In genomic region chr6:160010067-160010466, GRCh38 we compare ENCODE assay signal across 16 cellular contexts. TPM values are rescaled to one million over a fixed set of nuclear protein-coding genes. Genes with fewer than 3 reads are reported as not detected.
DNase-seq lines count a peak whose midpoint lies in the region; ATAC-seq and TF ChIP-seq lines count a peak whose summit lies in the region.
"Had no signal": no experiment of that assay in that cellular context is flagged by ENCODE, and none has a peak within 500 bp of the region (broad histone marks: within the 10 kb centered on the region; RNA-seq: fewer than 3 reads in every experiment).

No MANE protein-coding gene starts in this region.

- no peak for ATAC-seq in DND-41 (ENCODE audit: insufficient read depth, low read depth)
- ATAC-seq in gastroesophageal sphincter: peak; percentile 39
- no peak for ATAC-seq in HG03469 (IDR thresholded peaks at IDR 0.05; ENCODE audit: unreplicated experiment)
- ATAC-seq: activated CD8-positive, alpha-beta T cell treated with anti-CD3 and anti-CD28 coated beads for 36 hours; activated T-helper 17 cell treated with anti-CD3 and anti-CD28 coated beads, Interleukin-2, amount 50 U/mL, for 72 hours; HepG2; left lung had no signal

- no peak for DNase-seq in DND-41
- peak; percentile 42 for DNase-seq in astrocyte of the cerebellum (ENCODE audit: low read depth)
- peak; percentile 81 for DNase-seq in sigmoid colon
- no peak for DNase-seq in esophagus muscularis mucosa (ENCODE audit: extremely low spot score)
- DNase-seq in mammary epithelial cell: no peak
- no peak for DNase-seq in GM20000 (ENCODE audit: low spot score)
- DNase-seq: activated CD8-positive, alpha-beta T cell treated with anti-CD3 and anti-CD28 coated beads for 36 hours; DMS153; hippocampal formation; left lung; nephron progenitor cell had no signal

- H2AFZ ChIP-seq in DND-41 (ENCODE audit: low read depth, low read length): no peak overlapping the region
- no peak overlapping the region for H2AFZ ChIP-seq in mammary epithelial cell (ENCODE audit: low read depth, low read length)

- H3K4me1 ChIP-seq in DND-41 (ENCODE audit: insufficient read depth, low read length): peaks cover 56% of the 10 kb centered on the region
- peaks cover 0 to 52% (median 15%) of the 10 kb centered on the region in 3 donors for H3K4me1 ChIP-seq in gastroesophageal sphincter
- peaks cover 0 to 13% (median 6%) of the 10 kb centered on the region in 4 donors for H3K4me1 ChIP-seq in sigmoid colon
- H3K4me1 ChIP-seq in esophagus muscularis mucosa: peaks cover 26 to 37% (median 29%) of the 10 kb centered on the region in 4 donors
- peaks cover 3% of the 10 kb centered on the region for H3K4me1 ChIP-seq in mammary epithelial cell (ENCODE audit: insufficient read depth, low read length)

- dilution Hi-C loops in mammary epithelial cell (cut with HindIII; ENCODE audit: low sequenced_read_pairs): no loop called here

- H3K9ac ChIP-seq in DND-41 (ENCODE audit: low read depth, low read length) (no peak overlapping the region), mammary epithelial cell (ENCODE audit: insufficient read depth, low read length) (no peak overlapping the region)

- TF ChIP-seq POLR2A in gastroesophageal sphincter (IDR thresholded peaks at IDR 0.05) (no peak), sigmoid colon (IDR thresholded peaks at IDR 0.05) (no peak), esophagus muscularis mucosa (IDR thresholded peaks at IDR 0.05; ENCODE audit: low read depth) (no peak)

- peaks cover 92% of the 10 kb centered on the region for H3K79me2 ChIP-seq in DND-41 (ENCODE audit: insufficient read depth, low read length)
- peaks cover 38% of the 10 kb centered on the region for H3K79me2 ChIP-seq in mammary epithelial cell (ENCODE audit: insufficient read depth, low read length)

- BruUV-seq in mammary epithelial cell (replicated peaks; lab: Mats Ljungman, UMichigan): no TSS peak

- peak overlapping the region; percentile 41; the same call in 1 of the 2 replicates for H3K27ac ChIP-seq in DND-41 (ENCODE audit: low read length)
- H3K27ac ChIP-seq in gastroesophageal sphincter: peak overlapping the region in 1 of 4 donors; percentile 14
- no peak overlapping the region for H3K27ac ChIP-seq in sigmoid colon
- no peak overlapping the region for H3K27ac ChIP-seq in esophagus muscularis mucosa (replicated peaks in 1 of 4)
- H3K27ac ChIP-seq in mammary epithelial cell (ENCODE audit: insufficient read depth, low read depth, low read length): no peak overlapping the region
- H3K27ac ChIP-seq: left lung, SK-N-MC had no signal

- peaks cover 56% of the 10 kb centered on the region for H3K36me3 ChIP-seq in DND-41 (ENCODE audit: insufficient read depth, low read length)
- peaks cover 0 to 34% of the 10 kb centered on the region in 2 donors for H3K36me3 ChIP-seq in gastroesophageal sphincter
- H3K36me3 ChIP-seq in sigmoid colon: peaks cover 0 to 31% (median 3%) of the 10 kb centered on the region in 4 donors
- H3K36me3 ChIP-seq in esophagus muscularis mucosa: peaks cover 3 to 30% (median 23%) of the 10 kb centered on the region in 4 donors
- no peaks in the 10 kb centered on the region for H3K36me3 ChIP-seq in mammary epithelial cell (ENCODE audit: insufficient read depth, low read length)

- H3K4me3 ChIP-seq in DND-41 (ENCODE audit: low read depth in 1 of 2, low read length in 2 of 2) (no peak overlapping the region), astrocyte of the cerebellum (ENCODE audit: low read depth, low read length) (no peak overlapping the region), gastroesophageal sphincter (no peak overlapping the region), sigmoid colon (no peak overlapping the region), esophagus muscularis mucosa (no peak overlapping the region), mammary epithelial cell (replicated peaks in 1 of 3; ENCODE audit: insufficient read depth in 1 of 3, low read depth in 2 of 3, low read length in 3 of 3) (no peak overlapping the region)
- H3K4me3 ChIP-seq: left lung, SK-N-MC had no signal

- 59 to 60% methylated on average over 6 to 8 of the region's 8 CpGs for WGBS in gastroesophageal sphincter (ENCODE audit: low coverage in 1 of 2), 2 donors
- WGBS in sigmoid colon, 2 donors: 75 to 87% methylated on average over 8 of the region's 8 CpGs
- 80% methylated on average over 8 of the region's 8 CpGs for WGBS in esophagus muscularis mucosa
- WGBS in mammary epithelial cell (ENCODE audit: low coverage, missing lambda C conversion rate): 85% methylated on average over 8 of the region's 8 CpGs

- TF ChIP-seq EP300 in gastroesophageal sphincter (IDR thresholded peaks at IDR 0.05) (no peak), sigmoid colon (IDR thresholded peaks at IDR 0.05) (no peak), esophagus muscularis mucosa (IDR thresholded peaks at IDR 0.05) (no peak)

- H4K20me1 ChIP-seq in DND-41 (ENCODE audit: insufficient read depth, low read length): peaks cover 43% of the 10 kb centered on the region
- H4K20me1 ChIP-seq in mammary epithelial cell (ENCODE audit: insufficient read depth, low read length): no peaks in the 10 kb centered on the region

- H3K4me2 ChIP-seq in DND-41 (ENCODE audit: insufficient read depth, low read length) (no peak overlapping the region), mammary epithelial cell (ENCODE audit: insufficient read depth, low read depth, low read length) (no peak overlapping the region)

- CTCF ChIA-PET in mammary epithelial cell (lab: Charles Lee; ENCODE audit: low non-redundant PET): no interaction called here

- H3K9me3 ChIP-seq in DND-41 (ENCODE audit: insufficient read depth, low read length, severe bottlenecking): no peaks in the 10 kb centered on the region
- H3K9me3 ChIP-seq in gastroesophageal sphincter: no peaks in the 10 kb centered on the region
- no peaks in the 10 kb centered on the region for H3K9me3 ChIP-seq in sigmoid colon
- no peaks in the 10 kb centered on the region for H3K9me3 ChIP-seq in esophagus muscularis mucosa
- no peaks in the 10 kb centered on the region for H3K9me3 ChIP-seq in mammary epithelial cell (replicated peaks; ENCODE audit: insufficient read depth, low read length)
- H3K9me3 ChIP-seq: left lung had no signal

- in situ Hi-C loops in astrocyte of the cerebellum (cut with HindIII; ENCODE audit: low sequenced_read_pairs): no loop called here
- in situ Hi-C loops in mammary epithelial cell (cut with MboI; ENCODE audit: low sequenced_read_pairs in 2 of 2): no loop called here

- TF ChIP-seq CTCF in DND-41 (IDR thresholded peaks at IDR 0.05; ENCODE audit: borderline replicate concordance, extremely low read depth, low read length, poor library complexity, severe bottlenecking) (no peak), astrocyte of the cerebellum (IDR thresholded peaks at IDR 0.05; ENCODE audit: low read depth, low read length, missing control alignments) (no peak), gastroesophageal sphincter (IDR thresholded peaks at IDR 0.05) (no peak), sigmoid colon (IDR thresholded peaks at IDR 0.05) (no peak), esophagus muscularis mucosa (IDR thresholded peaks at IDR 0.05) (no peak), mammary epithelial cell (conservative IDR thresholded peaks at IDR 0.05 in 1 of 2, IDR thresholded peaks at IDR 0.05 in 1 of 2; ENCODE audit: extremely low read depth in 1 of 2, insufficient read depth in 1 of 2, low read depth in 1 of 2, low read length in 2 of 2) (no peak), GM20000 (IDR thresholded peaks at IDR 0.05; ENCODE audit: extremely low read depth, missing control alignments) (no peak)

- intact Hi-C loops in sigmoid colon (cut with DNase I): no loop called here
- intact Hi-C loops in esophagus muscularis mucosa (cut with DNase I): no loop called here
- intact Hi-C loops in mammary epithelial cell (cut with micrococcal nuclease): no loop called here

- no peaks in the 10 kb centered on the region for H3K27me3 ChIP-seq in DND-41 (ENCODE audit: insufficient read depth, low read length, poor library complexity)
- no peaks in the 10 kb centered on the region for H3K27me3 ChIP-seq in gastroesophageal sphincter
- no peaks in the 10 kb centered on the region for H3K27me3 ChIP-seq in sigmoid colon
- no peaks in the 10 kb centered on the region for H3K27me3 ChIP-seq in esophagus muscularis mucosa
- H3K27me3 ChIP-seq in mammary epithelial cell (ENCODE audit: insufficient read depth, low read length): no peaks in the 10 kb centered on the region
- H3K27me3 ChIP-seq: left lung had no signal

RNA-seq across cellular contexts. Expression of gene IGF2R, which starts 41.2 kb away (rescaled TPM):
- total RNA-seq in gastroesophageal sphincter (10 to 100 TPM; 47.9 to 81.3 (median 52.7) TPM), sigmoid colon (10 to 100 TPM; 34.6 to 80.9 (median 42.8) TPM), esophagus muscularis mucosa (10 to 100 TPM; 43.6 to 75.3 (median 58.4) TPM), mammary epithelial cell (100 to 1,000 TPM; 120 to 171 TPM)
- polyA plus RNA-seq in sigmoid colon (10 to 100 TPM in 2 of 3 donors, 1 to 10 TPM in 1; 3.6 to 43.7 (median 10.9) TPM), mammary epithelial cell (23.0 TPM)
- 227 TPM for polyA minus RNA-seq in mammary epithelial cell

Comparison
In these comparisons a context has a peak if more than half of its experiments do, and no peak if none do; other contexts are left out.
1. DNase-seq: peak in astrocyte of the cerebellum (single experiment) and sigmoid colon (single experiment); none in DND-41 (single experiment), esophagus muscularis mucosa (single experiment), mammary epithelial cell (single experiment) and GM20000 (single experiment).